Comparison of ENCODE assay signal across 9 cellular contexts in genomic region chr15:73346735-73347312, GRCh38. TPM values are rescaled to one million over a fixed set of nuclear protein-coding genes. Genes with fewer than 3 reads are reported as not detected.
DNase-seq lines count a peak whose midpoint lies in the region; ATAC-seq and TF ChIP-seq lines count a peak whose summit lies in the region.
"Had no signal": no experiment of that assay in that cellular context is flagged by ENCODE, and none has a peak within 500 bp of the region (broad histone marks: within the 10 kb centered on the region; RNA-seq: fewer than 3 reads in every experiment).

No MANE protein-coding gene starts in this region.

- TF ChIP-seq CTCF in IMR-90 (conservative IDR thresholded peaks at IDR 0.05; ENCODE audit: low read depth, low read length) = no peak
- TF ChIP-seq CTCF in activated B cell treated with CpG ODN at 0.5 μM for 24 hours (IDR thresholded peaks at IDR 0.05) = no peak
- no peak for TF ChIP-seq CTCF in choroid plexus epithelial cell (conservative IDR thresholded peaks at IDR 0.05; ENCODE audit: low read depth, low read length)
- no peak for TF ChIP-seq CTCF in vagina (IDR thresholded peaks at IDR 0.05)

- H3K4ac ChIP-seq in IMR-90 (ENCODE audit: low read depth, low read length) (no peak overlapping the region), neuronal stem cell (ENCODE audit: low read length) (no peak overlapping the region)

- ATAC-seq in IMR-90 (ENCODE audit: low read depth) (peak; percentile 32; the same call in 1 of the 2 replicates), activated B cell treated with CpG ODN at 0.5 μM for 24 hours (ENCODE audit: low read depth) (no peak), HG03280 (IDR thresholded peaks at IDR 0.05; ENCODE audit: unreplicated experiment) (no peak), HG03460 (IDR thresholded peaks at IDR 0.05; ENCODE audit: unreplicated experiment) (no peak)

- H3K4me3 ChIP-seq in IMR-90 (ENCODE audit: insufficient read depth, low read depth, low read length) (no peak overlapping the region), choroid plexus epithelial cell (ENCODE audit: low read depth, low read length) (no peak overlapping the region), neuronal stem cell (ENCODE audit: low read length in 2 of 2) (no peak overlapping the region), vagina (no peak overlapping the region)
- H3K4me3 ChIP-seq: skin epidermis had no signal

- H2BK12ac ChIP-seq in neuronal stem cell (ENCODE audit: low read length) = no peak overlapping the region

- H3K27me3 ChIP-seq in IMR-90 (ENCODE audit: control insufficient read depth, insufficient read depth, low read length) = peaks cover 20% of the 10 kb centered on the region; the same call in 1 of the 2 replicates
- no peaks in the 10 kb centered on the region for H3K27me3 ChIP-seq in neuronal stem cell (ENCODE audit: control insufficient read depth in 3 of 3, insufficient read depth in 3 of 3, low read depth in 1 of 3, low read length in 3 of 3)
- H3K27me3 ChIP-seq in vagina = no peaks in the 10 kb centered on the region

- H2BK5ac ChIP-seq in IMR-90 (ENCODE audit: low read depth, low read length, poor library complexity, severe bottlenecking) (no peak overlapping the region), neuronal stem cell (ENCODE audit: low read length) (no peak overlapping the region)

- H3K4me1 ChIP-seq in IMR-90 (ENCODE audit: control insufficient read depth, insufficient read depth, low read length) (no peaks in the 10 kb centered on the region), neuronal stem cell (ENCODE audit: control insufficient read depth in 2 of 2, insufficient read depth in 1 of 2, low read depth in 1 of 2, low read length in 2 of 2) (no peaks in the 10 kb centered on the region), vagina (no peaks in the 10 kb centered on the region)

- TF ChIP-seq POLR2A in IMR-90 (IDR thresholded peaks at IDR 0.05; ENCODE audit: low read depth, low read length) (no peak), vagina (IDR thresholded peaks at IDR 0.05) (no peak)

- H2AFZ ChIP-seq in IMR-90 (replicated peaks; ENCODE audit: low read length, poor library complexity) = no peak overlapping the region
- no peak overlapping the region for H2AFZ ChIP-seq in neuronal stem cell (ENCODE audit: low read length)

- H4K8ac ChIP-seq in IMR-90 (ENCODE audit: low read depth in 2 of 2, low read length in 2 of 2) = no peak overlapping the region
- no peak overlapping the region for H4K8ac ChIP-seq in neuronal stem cell (ENCODE audit: low read depth, low read length)

- no peak overlapping the region for H2AK5ac ChIP-seq in IMR-90 (ENCODE audit: low read depth, low read length)
- H2AK5ac ChIP-seq in neuronal stem cell (ENCODE audit: low read depth, low read length) = no peak overlapping the region

- H3K4me3 Mint-ChIP-seq in activated B cell treated with CpG ODN at 0.5 μM for 24 hours = no peak overlapping the region

- POLR2A ChIA-PET in IMR-90 (lab: Charles Lee; ENCODE audit: unreplicated experiment) = no interaction called here
- POLR2A ChIA-PET in activated B cell treated with CpG ODN at 0.5 μM for 24 hours (lab: Charles Lee) = no interaction called here

- no peak overlapping the region for H3K14ac ChIP-seq in IMR-90 (replicated peaks; ENCODE audit: low read depth, low read length)
- H3K14ac ChIP-seq in neuronal stem cell (ENCODE audit: low read length) = no peak overlapping the region

- H3K9ac ChIP-seq in IMR-90 (ENCODE audit: low read depth, low read length) (no peak overlapping the region), neuronal stem cell (ENCODE audit: low read depth, low read length, poor library complexity) (no peak overlapping the region)

- CTCF ChIA-PET in IMR-90 (lab: Yijun Ruan, JAX) = no interaction called here
- CTCF ChIA-PET in activated B cell treated with CpG ODN at 0.5 μM for 24 hours (lab: Charles Lee) = no interaction called here

- H3K9me3 Mint-ChIP-seq in activated B cell treated with CpG ODN at 0.5 μM for 24 hours = peaks cover 2% of the 10 kb centered on the region

- H4K20me1 ChIP-seq in IMR-90 (ENCODE audit: insufficient read depth, low read length) = no peaks in the 10 kb centered on the region; the same call in 1 of the 2 replicates

- H3K23ac ChIP-seq in IMR-90 (ENCODE audit: low read depth, low read length) (no peak overlapping the region), neuronal stem cell (ENCODE audit: low read depth, low read length, poor library complexity) (no peak overlapping the region)

- H3K79me1 ChIP-seq in IMR-90 (ENCODE audit: low read depth in 1 of 2, low read length in 2 of 2) (no peaks in the 10 kb centered on the region), neuronal stem cell (ENCODE audit: low read depth, low read length) (no peaks in the 10 kb centered on the region)

- DNase-seq in IMR-90 (peak; percentile 20), activated B cell treated with CpG ODN at 0.5 μM for 24 hours (peak; percentile 28), choroid plexus epithelial cell (ENCODE audit: low read depth) (peak; percentile 41), neuronal stem cell (ENCODE audit: low spot score) (peak; percentile 74), vagina (ENCODE audit: extremely low spot score in 2 of 2) (no peak), SHP77 (lab: John Stamatoyannopoulos, UW) (no peak)

- H3K4me1 Mint-ChIP-seq in activated B cell treated with CpG ODN at 0.5 μM for 24 hours = no peaks in the 10 kb centered on the region

- H3K9me3 ChIP-seq in IMR-90 (ENCODE audit: control insufficient read depth, insufficient read depth, low read length) (peaks cover 3% of the 10 kb centered on the region), neuronal stem cell (replicated peaks in 1 of 2; ENCODE audit: control insufficient read depth in 2 of 2, insufficient read depth in 1 of 2, low read depth in 1 of 2, low read length in 2 of 2) (peaks cover 0 to 3% of the 10 kb centered on the region in 2 donors), vagina (no peaks in the 10 kb centered on the region)

- H3K36me3 ChIP-seq in IMR-90 (ENCODE audit: control insufficient read depth, insufficient read depth, low read length) (no peaks in the 10 kb centered on the region), neuronal stem cell (replicated peaks in 1 of 2; ENCODE audit: control insufficient read depth in 2 of 2, insufficient read depth in 2 of 2, low read length in 2 of 2) (no peaks in the 10 kb centered on the region), vagina (no peaks in the 10 kb centered on the region)

- H2BK15ac ChIP-seq in IMR-90 (ENCODE audit: low read depth, low read length) = no peak overlapping the region
- no peak overlapping the region for H2BK15ac ChIP-seq in neuronal stem cell (ENCODE audit: low read length)

- no peak overlapping the region for H3K27ac Mint-ChIP-seq in activated B cell treated with CpG ODN at 0.5 μM for 24 hours

- H3K18ac ChIP-seq in IMR-90 (ENCODE audit: low read depth, low read length) (no peak overlapping the region), neuronal stem cell (ENCODE audit: low read length) (no peak overlapping the region)

- no peaks in the 10 kb centered on the region for H3K27me3 Mint-ChIP-seq in activated B cell treated with CpG ODN at 0.5 μM for 24 hours

- dilution Hi-C loops in IMR-90 (cut with HindIII; ENCODE audit: low sequenced_read_pairs, unreplicated experiment) = no loop called here

- in situ Hi-C loops in IMR-90 (cut with MboI; ENCODE audit: low sequenced_read_pairs) = no loop called here

- no peak for TF ChIP-seq RAD21 in IMR-90 (IDR thresholded peaks at IDR 0.05; ENCODE audit: low read length)

- no peak overlapping the region for H4K5ac ChIP-seq in IMR-90 (ENCODE audit: low read depth, low read length)

- no peak overlapping the region for H2BK120ac ChIP-seq in IMR-90 (ENCODE audit: low read depth, low read length)
- H2BK120ac ChIP-seq in neuronal stem cell (ENCODE audit: low read depth, low read length) = no peak overlapping the region

- no TSS peak for BruUV-seq in IMR-90 (replicated peaks; lab: Mats Ljungman, UMichigan)

- H4K91ac ChIP-seq in IMR-90 (ENCODE audit: insufficient read depth, low read depth, low read length) = no peak overlapping the region
- no peak overlapping the region for H4K91ac ChIP-seq in neuronal stem cell (ENCODE audit: low read depth, low read length, poor library complexity)

- no peak overlapping the region for H3K27ac ChIP-seq in IMR-90 (ENCODE audit: insufficient read depth, low read length)
- no peak overlapping the region for H3K27ac ChIP-seq in neuronal stem cell (replicated peaks; ENCODE audit: low read length)
- H3K27ac ChIP-seq in vagina = no peak overlapping the region
- H3K27ac ChIP-seq: skin epidermis had no signal

- H3K4me2 ChIP-seq in IMR-90 (ENCODE audit: low read depth, low read length) (no peak overlapping the region), neuronal stem cell (ENCODE audit: insufficient read depth, low read length, poor library complexity, severe bottlenecking) (no peak overlapping the region)

- no peaks in the 10 kb centered on the region for H3K36me3 Mint-ChIP-seq in activated B cell treated with CpG ODN at 0.5 μM for 24 hours (ENCODE audit: low read depth)

- H2AK9ac ChIP-seq in IMR-90 (replicated peaks; ENCODE audit: low read depth, low read length, poor library complexity) = no peak overlapping the region

- intact Hi-C loops in IMR-90 (cut with micrococcal nuclease) (no loop called here), activated B cell treated with CpG ODN at 0.5 μM for 24 hours (cut with micrococcal nuclease) (no loop called here), vagina (cut with DNase I) (no loop called here)

- 0% methylated on average over 2 of the region's 9 CpGs; no CpG with 5 or more reads in 1 of the 2 experiments for WGBS in IMR-90 (ENCODE audit: extremely low coverage in 2 of 2, insufficient read length in 1 of 2), 2 experiments
- no CpG with 5 or more reads among the region's 9 CpGs for WGBS in neuronal stem cell (ENCODE audit: extremely low coverage in 2 of 2, insufficient read length in 2 of 2, insufficient replicate concordance in 1 of 2), 2 donors

- no peak overlapping the region for H2BK20ac ChIP-seq in IMR-90 (ENCODE audit: low read depth, low read length)

- H3K9me1 ChIP-seq in IMR-90 (ENCODE audit: insufficient read depth, low read length) = no peaks in the 10 kb centered on the region

- no peak overlapping the region for H3K56ac ChIP-seq in IMR-90 (ENCODE audit: extremely low read depth, insufficient read depth, low read length)

TF ChIP-seq in IMR-90, 13 proteins besides CTCF, POLR2A, EP300 and RAD21:
- TF ChIP-seq CEBPB (IDR thresholded peaks at IDR 0.05; ENCODE audit: low read depth, low read length) (no peak), RCOR1 (IDR thresholded peaks at IDR 0.05; ENCODE audit: insufficient replicate concordance, low read length) (peak; percentile 88), RFX5 (IDR thresholded peaks at IDR 0.05; ENCODE audit: low read depth, low read length) (no peak)
TF ChIP-seq in IMR-90: peak in this region for 1.

RNA-seq across cellular contexts. Expression of gene HCN4, which starts 21.9 kb away (rescaled TPM):
- not detected in 2 replicates for total RNA-seq in IMR-90 (2012; rRNA removed)
- polyA plus RNA-seq in IMR-90 (2012; rRNA removed) = not detected in 2 replicates
- not detected in 2 replicates for polyA plus RNA-seq in IMR-90 (2012; cell fraction: cytosol; rRNA removed)
- not detected in 2 replicates for polyA plus RNA-seq in IMR-90 (2012; cell fraction: nucleus; rRNA removed; ENCODE audit: low replicate concordance)
- not detected in 2 replicates for total RNA-seq in activated B cell treated with CpG ODN at 0.5 μM for 24 hours
- 1.5 TPM for polyA plus RNA-seq in neuronal stem cell (2013, experiment 1 of 2)
- polyA plus RNA-seq in neuronal stem cell (2013, experiment 2 of 2) = 1.6 TPM
- total RNA-seq in vagina = 0.25 TPM

Comparison
In these comparisons a context has a peak if more than half of its experiments do, and no peak if none do; other contexts are left out.
1. DNase-seq: peak in IMR-90 (single experiment), activated B cell treated with CpG ODN at 0.5 μM for 24 hours (single experiment), choroid plexus epithelial cell (single experiment) and neuronal stem cell (single experiment); none in vagina (0 of 2) and SHP77 (0 of 2).